Comparison of ENCODE assay signal across 9 cellular contexts in genomic region chr13:104773775-104774174, GRCh38.
A peak's percentile ranks its signal among the peaks of the same experiment; 100 is the strongest.
DNase-seq lines count a peak whose midpoint lies in the region; ATAC-seq, FAIRE-seq and TF ChIP-seq lines count a peak whose summit lies in the region.
"Had no signal": no experiment of that assay in that cellular context is flagged by ENCODE, and none has a peak within 500 bp of the region (broad histone marks: within the 10 kb centered on the region; RNA-seq: fewer than 3 reads in every experiment).

No MANE protein-coding gene starts in this region.

- no peak for FAIRE-seq in GM12892 (lab: Jason Lieb, UNC)

- no peaks in the 10 kb centered on the region for H3K36me3 ChIP-seq in effector memory CD4-positive, alpha-beta T cell (ENCODE audit: control insufficient read depth, insufficient read depth, low read length)

- no peak overlapping the region for H3K4me3 ChIP-seq in effector memory CD4-positive, alpha-beta T cell (ENCODE audit: insufficient read depth, low read depth, low read length, poor library complexity, severe bottlenecking)

- H3K4me1 ChIP-seq in effector memory CD4-positive, alpha-beta T cell (ENCODE audit: control insufficient read depth, insufficient read depth, low read length, poor library complexity, severe bottlenecking): no peaks in the 10 kb centered on the region

- H3K27me3 Mint-ChIP-seq in nephron progenitor cell (ENCODE audit: low read depth, poor library complexity): peaks cover 1% of the 10 kb centered on the region
- H3K27me3 Mint-ChIP-seq: CD4-positive, CD25-positive, alpha-beta regulatory T cell had no signal

- peak; percentile 71 for ATAC-seq in HG03025 (IDR thresholded peaks at IDR 0.05; ENCODE audit: low FRiP score, unreplicated experiment)

- peaks cover 15% of the 10 kb centered on the region for H3K36me3 Mint-ChIP-seq in nephron progenitor cell (ENCODE audit: low read depth)
- H3K36me3 Mint-ChIP-seq: CD4-positive, CD25-positive, alpha-beta regulatory T cell had no signal

- H3K27ac Mint-ChIP-seq in nephron progenitor cell: no peak overlapping the region

- DNase-seq in NCI-H748 (lab: John Stamatoyannopoulos, UW; ENCODE audit: unreplicated experiment) (peak; percentile 40), NCI-H748 treated with DMSO at 0.1 percent for 48 hours (lab: John Stamatoyannopoulos, UW) (no peak), NCI-H526 (lab: John Stamatoyannopoulos, UW) (peak; percentile 52 to 81), dedifferentiated amniotic fluid mesenchymal stem cell (ENCODE audit: extremely low spot score) (peak; percentile 69), nephron progenitor cell (no peak), GM12892 (ENCODE audit: insufficient read length) (no peak)
- DNase-seq in effector memory CD4-positive, alpha-beta T cell: no peak

- H3K27ac ChIP-seq in effector memory CD4-positive, alpha-beta T cell (ENCODE audit: insufficient read depth, low read length, poor library complexity, severe bottlenecking): no peak overlapping the region

- H3K4me1 Mint-ChIP-seq in nephron progenitor cell: peaks cover 11% of the 10 kb centered on the region
- H3K4me1 Mint-ChIP-seq: CD4-positive, CD25-positive, alpha-beta regulatory T cell had no signal

- TF ChIP-seq CTCF in nephron progenitor cell (IDR thresholded peaks at IDR 0.05): peak; percentile 64

- no peaks in the 10 kb centered on the region for H3K9me3 ChIP-seq in effector memory CD4-positive, alpha-beta T cell (ENCODE audit: control insufficient read depth, low read length)

- TF ChIP-seq POLR2A in GM12892 (IDR thresholded peaks at IDR 0.05; ENCODE audit: low read depth, low read length): no peak

- no peak overlapping the region for H3K4me3 Mint-ChIP-seq in nephron progenitor cell
- H3K4me3 Mint-ChIP-seq: CD4-positive, CD25-positive, alpha-beta regulatory T cell had no signal

- H3K27me3 ChIP-seq in effector memory CD4-positive, alpha-beta T cell (replicated peaks; ENCODE audit: control insufficient read depth, insufficient read depth, low read length, poor library complexity, severe bottlenecking): no peaks in the 10 kb centered on the region

- peaks cover 13% of the 10 kb centered on the region for H3K9me3 Mint-ChIP-seq in nephron progenitor cell

Comparison
In these comparisons a context has a peak if more than half of its experiments do, and no peak if none do; other contexts are left out.
1. DNase-seq: peak in NCI-H748 (single experiment), NCI-H526 (2 of 2) and dedifferentiated amniotic fluid mesenchymal stem cell (single experiment); none in NCI-H748 treated with DMSO at 0.1 percent for 48 hours (single experiment), nephron progenitor cell (single experiment), GM12892 (single experiment) and effector memory CD4-positive, alpha-beta T cell (0 of 3).